1 cellular context compared by ENCODE assay signal in genomic region chr1:183470961-183471747, GRCh38.
A peak's percentile ranks its signal among the peaks of the same experiment; 100 is the strongest.
TF ChIP-seq lines count a peak whose summit lies in the region.

No MANE protein-coding gene starts in this region.

TF ChIP-seq in HepG2, 621 proteins besides CTCF, POLR2A, EP300 and RAD21 (continued from another document and continues in another):
- TF ChIP-seq, protein P1, sequence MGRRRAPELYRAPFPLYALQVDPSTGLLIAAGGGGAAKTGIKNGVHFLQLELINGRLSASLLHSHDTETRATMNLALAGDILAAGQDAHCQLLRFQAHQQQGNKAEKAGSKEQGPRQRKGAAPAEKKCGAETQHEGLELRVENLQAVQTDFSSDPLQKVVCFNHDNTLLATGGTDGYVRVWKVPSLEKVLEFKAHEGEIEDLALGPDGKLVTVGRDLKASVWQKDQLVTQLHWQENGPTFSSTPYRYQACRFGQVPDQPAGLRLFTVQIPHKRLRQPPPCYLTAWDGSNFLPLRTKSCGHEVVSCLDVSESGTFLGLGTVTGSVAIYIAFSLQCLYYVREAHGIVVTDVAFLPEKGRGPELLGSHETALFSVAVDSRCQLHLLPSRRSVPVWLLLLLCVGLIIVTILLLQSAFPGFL (CRISPR knock-in tag; IDR thresholded peaks at IDR 0.05), result no peak
- TF ChIP-seq BRCA1 (CRISPR knock-in tag; IDR thresholded peaks at IDR 0.05), result no peak
- TF ChIP-seq IRF9 (CRISPR knock-in tag; IDR thresholded peaks at IDR 0.05; ENCODE audit: borderline replicate concordance), result no peak
- TF ChIP-seq ATAD3A (CRISPR knock-in tag; IDR thresholded peaks at IDR 0.05), result no peak
- no peak for TF ChIP-seq RNF2 (conservative IDR thresholded peaks at IDR 0.05; ENCODE audit: low read depth)
- TF ChIP-seq ZNF44 (CRISPR knock-in tag; IDR thresholded peaks at IDR 0.05), result no peak; the same call in 1 of the 2 replicates
- TF ChIP-seq HNRNPLL (IDR thresholded peaks at IDR 0.05; ENCODE audit: low read depth, low read length, poor library complexity, severe bottlenecking), result peak; percentile 32
- TF ChIP-seq HNF1A (IDR thresholded peaks at IDR 0.05; ENCODE audit: low read depth), result no peak
- TF ChIP-seq HNF1A (CRISPR knock-in tag; IDR thresholded peaks at IDR 0.05; ENCODE audit: borderline replicate concordance), result peak; percentile 42
- no peak for TF ChIP-seq REST (IDR thresholded peaks at IDR 0.05; ENCODE audit: borderline replicate concordance in 1 of 2, low read depth in 1 of 2, low read length in 2 of 2)
- TF ChIP-seq ATF7-NPFF (CRISPR knock-in tag; IDR thresholded peaks at IDR 0.05; ENCODE audit: low read depth), result peak; percentile 11; the same call in 1 of the 2 replicates
- no peak for TF ChIP-seq ZHX1 (CRISPR knock-in tag; IDR thresholded peaks at IDR 0.05; ENCODE audit: low read depth)
- TF ChIP-seq RBFOX2 (IDR thresholded peaks at IDR 0.05; ENCODE audit: low read depth, low read length), result peak; percentile 77
- TF ChIP-seq ZSCAN25 (CRISPR knock-in tag; IDR thresholded peaks at IDR 0.05), result no peak
- TF ChIP-seq, protein P2, sequence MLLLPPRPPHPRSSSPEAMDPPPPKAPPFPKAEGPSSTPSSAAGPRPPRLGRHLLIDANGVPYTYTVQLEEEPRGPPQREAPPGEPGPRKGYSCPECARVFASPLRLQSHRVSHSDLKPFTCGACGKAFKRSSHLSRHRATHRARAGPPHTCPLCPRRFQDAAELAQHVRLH (CRISPR knock-in tag; IDR thresholded peaks at IDR 0.05; ENCODE audit: borderline replicate concordance, low read depth), result peak; percentile 43; the same call in 1 of the 2 replicates
- TF ChIP-seq ASH2L (IDR thresholded peaks at IDR 0.05; ENCODE audit: insufficient read length, low read depth, low read length), result peak; percentile 68
- no peak for TF ChIP-seq ZSCAN30 (CRISPR knock-in tag; IDR thresholded peaks at IDR 0.05)
- 0 out of 2 replicates have a peak, but pooled peaks have one; percentile 4 for TF ChIP-seq FOXC1 (CRISPR knock-in tag; IDR thresholded peaks at IDR 0.05; ENCODE audit: borderline replicate concordance)
- TF ChIP-seq, protein P3, sequence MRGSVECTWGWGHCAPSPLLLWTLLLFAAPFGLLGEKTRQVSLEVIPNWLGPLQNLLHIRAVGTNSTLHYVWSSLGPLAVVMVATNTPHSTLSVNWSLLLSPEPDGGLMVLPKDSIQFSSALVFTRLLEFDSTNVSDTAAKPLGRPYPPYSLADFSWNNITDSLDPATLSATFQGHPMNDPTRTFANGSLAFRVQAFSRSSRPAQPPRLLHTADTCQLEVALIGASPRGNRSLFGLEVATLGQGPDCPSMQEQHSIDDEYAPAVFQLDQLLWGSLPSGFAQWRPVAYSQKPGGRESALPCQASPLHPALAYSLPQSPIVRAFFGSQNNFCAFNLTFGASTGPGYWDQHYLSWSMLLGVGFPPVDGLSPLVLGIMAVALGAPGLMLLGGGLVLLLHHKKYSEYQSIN (CRISPR knock-in tag; IDR thresholded peaks at IDR 0.05; ENCODE audit: borderline replicate concordance), result no peak
- TF ChIP-seq, protein P4, sequence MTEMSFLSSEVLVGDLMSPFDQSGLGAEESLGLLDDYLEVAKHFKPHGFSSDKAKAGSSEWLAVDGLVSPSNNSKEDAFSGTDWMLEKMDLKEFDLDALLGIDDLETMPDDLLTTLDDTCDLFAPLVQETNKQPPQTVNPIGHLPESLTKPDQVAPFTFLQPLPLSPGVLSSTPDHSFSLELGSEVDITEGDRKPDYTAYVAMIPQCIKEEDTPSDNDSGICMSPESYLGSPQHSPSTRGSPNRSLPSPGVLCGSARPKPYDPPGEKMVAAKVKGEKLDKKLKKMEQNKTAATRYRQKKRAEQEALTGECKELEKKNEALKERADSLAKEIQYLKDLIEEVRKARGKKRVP (CRISPR knock-in tag; IDR thresholded peaks at IDR 0.05), result peak in 1 of 2 experiments; percentile 19; a peak in 1 of 4 replicates
- TF ChIP-seq ZBTB42 (CRISPR knock-in tag; IDR thresholded peaks at IDR 0.05), result peak; percentile 71; the same call in 1 of the 2 replicates
- no peak for TF ChIP-seq ZFP1 (CRISPR knock-in tag; IDR thresholded peaks at IDR 0.05)
- TF ChIP-seq PRMT3 (CRISPR knock-in tag; IDR thresholded peaks at IDR 0.05; ENCODE audit: borderline replicate concordance, low read depth), result 0 out of 2 replicates have a peak, but pooled peaks have one; percentile 38
- TF ChIP-seq NFYC (CRISPR knock-in tag; IDR thresholded peaks at IDR 0.05), result no peak
- no peak for TF ChIP-seq ZNF33A (CRISPR knock-in tag; IDR thresholded peaks at IDR 0.05; ENCODE audit: borderline replicate concordance)
- no peak for TF ChIP-seq MEIS2 (CRISPR knock-in tag; IDR thresholded peaks at IDR 0.05)
- TF ChIP-seq HDAC2 (CRISPR knock-in tag; IDR thresholded peaks at IDR 0.05), result 0 out of 2 replicates have a peak, but pooled peaks have one; percentile 24
- TF ChIP-seq ZNF281 (CRISPR knock-in tag; IDR thresholded peaks at IDR 0.05; ENCODE audit: borderline replicate concordance), result peak; percentile 52; the same call in 1 of the 2 replicates
- peak; percentile 80 for TF ChIP-seq DMAP1 (CRISPR knock-in tag; IDR thresholded peaks at IDR 0.05)
- no peak for TF ChIP-seq ZMAT5 (CRISPR knock-in tag; IDR thresholded peaks at IDR 0.05; ENCODE audit: borderline replicate concordance, low read depth)
- no peak for TF ChIP-seq PHB2 (IDR thresholded peaks at IDR 0.05; ENCODE audit: partially characterized antibody)
- TF ChIP-seq ZMYM4 (CRISPR knock-in tag; IDR thresholded peaks at IDR 0.05), result no peak
- peak; percentile 92; the same call in 1 of the 2 replicates for TF ChIP-seq ZNF790 (CRISPR knock-in tag; IDR thresholded peaks at IDR 0.05; ENCODE audit: borderline replicate concordance)
- TF ChIP-seq ZBTB34 (CRISPR knock-in tag; IDR thresholded peaks at IDR 0.05), result peak; percentile 55; the same call in 1 of the 2 replicates
- 0 out of 2 replicates have a peak, but pooled peaks have one; percentile 52 for TF ChIP-seq IRX3 (CRISPR knock-in tag; IDR thresholded peaks at IDR 0.05; ENCODE audit: borderline replicate concordance, low read depth)
- TF ChIP-seq EEA1 (CRISPR knock-in tag; IDR thresholded peaks at IDR 0.05; ENCODE audit: borderline replicate concordance), result no peak
- TF ChIP-seq CCDC6 (CRISPR knock-in tag; IDR thresholded peaks at IDR 0.05), result peak; percentile 71; the same call in 1 of the 2 replicates
